ENCODE assay signal across 1 cellular context in the genomic region with DNA sequence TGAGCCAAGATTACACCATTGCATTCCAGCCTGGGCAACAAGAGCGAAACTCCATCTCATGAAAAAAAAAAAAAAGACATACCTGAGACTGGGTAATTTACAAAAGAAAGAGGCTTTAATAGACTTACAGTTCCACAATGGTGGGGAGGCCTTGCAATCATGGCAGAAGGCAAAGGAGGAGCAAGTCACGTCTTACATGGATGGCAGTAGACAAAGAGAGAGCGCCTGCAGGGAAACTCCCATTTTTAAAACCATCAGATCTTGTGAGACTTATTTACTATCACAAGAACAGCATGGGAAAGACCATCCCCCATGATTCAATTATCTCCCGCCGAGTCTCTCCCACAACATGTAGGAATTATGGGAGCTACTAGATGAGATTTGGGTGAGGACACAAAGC. TPM values are rescaled to one million over a fixed set of nuclear protein-coding genes. Genes with fewer than 3 reads are reported as not detected.
"Had no signal": no experiment of that assay in that cellular context is flagged by ENCODE, and none has a peak within 500 bp of the region (broad histone marks: within the 10 kb centered on the region; RNA-seq: fewer than 3 reads in every experiment).

No MANE protein-coding gene starts in this region.

RNA-seq across cellular contexts. Expression of a gene that starts 2.7 kb away (rescaled TPM):
- total RNA-seq: HT-29 had no signal
